11 cellular contexts compared by ENCODE assay signal in the genomic region with DNA sequence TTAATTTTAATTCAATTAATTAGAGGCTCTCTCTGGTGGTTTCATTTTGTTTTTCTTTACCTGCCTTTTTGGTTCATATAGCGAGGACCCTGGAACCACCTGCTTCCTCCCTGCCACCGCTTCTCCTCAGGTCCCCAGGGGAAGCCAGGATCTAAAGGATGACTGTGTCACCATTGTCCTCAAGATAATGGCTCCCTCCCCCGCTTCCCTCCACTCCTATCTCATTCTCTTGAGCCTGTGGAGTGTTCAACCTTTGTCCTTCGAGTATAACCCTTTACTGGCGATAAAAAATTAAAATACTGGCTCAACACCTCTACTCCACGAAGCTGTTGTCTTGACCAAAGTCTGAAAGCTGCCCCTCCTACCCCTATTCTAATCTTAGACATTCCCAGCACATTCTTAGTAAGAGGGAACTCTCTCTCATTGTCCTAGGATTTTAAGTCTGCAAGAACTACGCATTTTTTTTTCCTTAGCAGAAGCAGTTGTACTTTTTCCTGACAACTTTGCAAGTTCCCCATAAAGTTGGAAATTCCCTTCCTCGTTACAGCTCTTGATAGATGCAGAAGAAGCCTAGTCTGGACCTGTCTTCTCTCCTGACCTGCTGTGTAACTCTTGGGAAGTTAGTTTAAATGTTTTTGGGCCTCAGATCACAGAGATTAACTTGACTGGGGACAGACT. TPM values are rescaled to one million over a fixed set of nuclear protein-coding genes. Genes with fewer than 3 reads are reported as not detected.
A peak's percentile ranks its signal among the peaks of the same experiment; 100 is the strongest.
DNase-seq lines count a peak whose midpoint lies in the region; TF ChIP-seq lines count a peak whose summit lies in the region.
"Had no signal": no experiment of that assay in that cellular context is flagged by ENCODE, and none has a peak within 500 bp of the region (broad histone marks: within the 10 kb centered on the region; RNA-seq: fewer than 3 reads in every experiment).

No MANE protein-coding gene starts in this region.

- TF ChIP-seq POLR2A in transverse colon (IDR thresholded peaks at IDR 0.05) (no peak), lower leg skin (IDR thresholded peaks at IDR 0.05) (no peak)

- intact Hi-C loops in transverse colon (cut with DNase I; ENCODE audit: low total_unique reads) (no loop called here), lower leg skin (cut with DNase I; ENCODE audit: low total_unique reads) (no loop called here)

- peak; percentile 78 for DNase-seq in NCI-H2107 treated with DMSO at 0.1 percent for 48 hours (lab: John Stamatoyannopoulos, UW; ENCODE audit: unreplicated experiment)
- no peak for DNase-seq in NCI-H2107 (lab: John Stamatoyannopoulos, UW)
- peak; percentile 17 for DNase-seq in OCI-M2 (lab: John Stamatoyannopoulos, UW; ENCODE audit: unreplicated experiment)
- DNase-seq in right atrium auricular region (ENCODE audit: low spot score) = no peak
- peak; percentile 45 for DNase-seq in transverse colon
- no peak for DNase-seq in lower leg skin (ENCODE audit: low spot score in 2 of 2)
- DNase-seq in activated naive CD4-positive, alpha-beta T cell treated with Interleukin-2 at 50 U/mL for 16 hours = no peak
- no peak for DNase-seq in caudate nucleus (lab: John Stamatoyannopoulos, UW)
- DNase-seq: NCI-H524 had no signal

- in situ Hi-C loops in transverse colon (cut with MboI; ENCODE audit: low pct_ligation_motif_present in 1 of 4, low pct_unique_long_range_greater_than_20kb in 1 of 4, low sequenced_read_pairs in 3 of 4) = no loop called here

- H3K27ac ChIP-seq in right atrium auricular region = peak overlapping the region; percentile 68 to 77
- peak overlapping the region; percentile 74 to 83 (median 76) for H3K27ac ChIP-seq in transverse colon
- H3K27ac ChIP-seq in caudate nucleus (ENCODE audit: low read depth, low read length) = no peak overlapping the region
- H3K27ac ChIP-seq: SK-N-MC had no signal

- H3K9me3 ChIP-seq in right atrium auricular region = no peaks in the 10 kb centered on the region
- no peaks in the 10 kb centered on the region for H3K9me3 ChIP-seq in transverse colon

- H3K4me3 ChIP-seq in right atrium auricular region (no peak overlapping the region), transverse colon (no peak overlapping the region), lower leg skin (ENCODE audit: low read depth, poor library complexity, severe bottlenecking) (no peak overlapping the region)
- H3K4me3 ChIP-seq: SK-N-MC, smooth muscle cell had no signal

- WGBS in transverse colon (ENCODE audit: low coverage in 1 of 2), 2 donors = 27 to 32% methylated on average over 7 to 8 of the region's 8 CpGs
- WGBS in lower leg skin, 2 donors = 41 to 55% methylated on average over 8 of the region's 8 CpGs

- H3K36me3 ChIP-seq in right atrium auricular region (no peaks in the 10 kb centered on the region), transverse colon (no peaks in the 10 kb centered on the region)

- H3K4me1 ChIP-seq in right atrium auricular region (peaks cover 0 to 41% of the 10 kb centered on the region in 2 donors), transverse colon (peaks cover 23 to 45% (median 36%) of the 10 kb centered on the region in 4 donors)

- H3K27me3 ChIP-seq in right atrium auricular region (no peaks in the 10 kb centered on the region), transverse colon (no peaks in the 10 kb centered on the region)

- TF ChIP-seq EP300 in transverse colon (IDR thresholded peaks at IDR 0.05; ENCODE audit: low read depth) = no peak

- no peak for TF ChIP-seq CTCF in right atrium auricular region (IDR thresholded peaks at IDR 0.05)
- TF ChIP-seq CTCF in transverse colon (IDR thresholded peaks at IDR 0.05) = no peak
- no peak for TF ChIP-seq CTCF in lower leg skin (IDR thresholded peaks at IDR 0.05)

RNA-seq across cellular contexts. Expression of a gene that starts 12.6 kb away (rescaled TPM):
- total RNA-seq in right atrium auricular region = 100 to 1,000 TPM; 136 to 158 TPM
- 10 to 100 TPM; 47.0 to 74.8 (median 52.2) TPM for total RNA-seq in transverse colon
- 10 to 100 TPM; 40.0 to 62.4 (median 52.4) TPM for total RNA-seq in lower leg skin

RNA-seq across cellular contexts. Expression of a gene that starts 36.8 kb away (rescaled TPM):
- total RNA-seq in right atrium auricular region (10 to 100 TPM; 16.5 to 20.6 TPM), transverse colon (1 to 10 TPM in 2 of 4 donors, not detected in 2; 1.6 to 3.2 TPM), lower leg skin (1 to 10 TPM; 1.4 to 4.7 (median 3.2) TPM)

RNA-seq across cellular contexts. Expression of a gene that starts 59.9 kb away (rescaled TPM):
- total RNA-seq in right atrium auricular region = 10 to 100 TPM; 21.7 to 30.4 TPM
- 10 to 100 TPM; 20.9 to 57.3 (median 39.5) TPM for total RNA-seq in transverse colon
- 10 to 100 TPM; 39.7 to 57.3 (median 53.1) TPM for total RNA-seq in lower leg skin

Comparison
In these comparisons a context has a peak if more than half of its experiments do, and no peak if none do; other contexts are left out.
1. DNase-seq: peak in NCI-H2107 treated with DMSO at 0.1 percent for 48 hours (single experiment), OCI-M2 (single experiment) and transverse colon (single experiment); none in NCI-H2107 (single experiment), right atrium auricular region (single experiment), lower leg skin (0 of 2), activated naive CD4-positive, alpha-beta T cell treated with Interleukin-2 at 50 U/mL for 16 hours (single experiment) and caudate nucleus (0 of 61).